In the genomic region with DNA sequence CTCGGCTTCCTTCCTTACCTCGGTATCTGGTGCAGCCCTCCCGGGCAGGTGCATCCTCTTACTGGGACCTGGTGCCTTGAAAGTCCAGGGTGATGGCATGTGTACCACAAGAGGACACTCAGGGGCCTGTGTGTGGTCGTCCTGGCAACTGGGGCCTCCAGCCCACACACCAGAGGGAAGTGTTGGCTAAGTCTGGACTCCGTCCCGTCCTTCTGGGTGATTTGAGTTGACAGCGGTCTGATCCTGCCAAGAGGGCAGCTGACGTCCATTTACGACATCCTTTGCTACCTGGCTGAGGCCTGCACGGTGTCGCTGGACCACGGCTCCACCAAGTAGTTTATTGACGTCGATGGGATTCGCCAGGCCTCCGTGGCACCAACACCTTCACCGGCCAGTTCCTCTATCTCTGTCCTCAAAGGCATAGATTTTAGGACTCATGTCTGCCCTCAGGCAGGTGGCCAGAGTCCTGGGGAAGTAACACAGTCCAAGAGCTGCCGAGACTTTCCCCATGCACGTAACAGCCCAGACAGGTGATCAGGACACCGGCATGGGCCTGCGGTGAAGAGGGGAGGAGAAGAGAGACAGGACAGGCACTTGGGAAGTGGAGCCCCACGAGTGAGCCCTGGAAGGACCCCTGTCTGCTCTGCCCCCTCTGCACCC, we compare ENCODE assay signal across 26 cellular contexts.
A peak's percentile ranks its signal among the peaks of the same experiment; 100 is the strongest.
DNase-seq lines count a peak whose midpoint lies in the region; ATAC-seq and TF ChIP-seq lines count a peak whose summit lies in the region.
"Had no signal": no experiment of that assay in that cellular context is flagged by ENCODE, and none has a peak within 500 bp of the region (broad histone marks: within the 10 kb centered on the region; RNA-seq: fewer than 3 reads in every experiment).

No MANE protein-coding gene starts in this region.

- DNase-seq in Ammon's horn (ENCODE audit: low spot score), result peak; percentile 24
- no peak for DNase-seq in DND-41
- DNase-seq in medulla oblongata (ENCODE audit: extremely low spot score), result peak; percentile 58
- no peak for DNase-seq in activated T-cell treated with anti-CD3 and anti-CD28 coated beads, Interleukin-2, amount 50 U/mL, for 72 hours
- DNase-seq in NCI-H526 treated with DMSO at 0.1 percent for 48 hours (lab: John Stamatoyannopoulos, UW), result no peak
- no peak for DNase-seq in D341Med (ENCODE audit: low spot score)
- DNase-seq: ACHN; activated B cell treated with CpG ODN at 0.5 μM for 24 hours; activated T-cell treated with anti-CD3 and anti-CD28 coated beads, Interleukin-2, amount 50 U/mL, for 24 hours; BE2C; brain microvascular endothelial cell; DMS53; foreskin melanocyte; left cardiac atrium; MM.1S; NCI-H1417; NCI-H2081 treated with DMSO at 0.1 percent for 48 hours; NCI-H345; sigmoid colon; stimulated activated CD4-positive, alpha-beta T cell treated with anti-CD3 and anti-CD28 coated beads, Interleukin-4, amount 100 ng/mL, for 24 hours; thyroid gland had no signal

- H2AFZ ChIP-seq in DND-41 (ENCODE audit: low read depth, low read length), result no peak overlapping the region

- no peak overlapping the region for H3K27ac Mint-ChIP-seq in activated T-cell treated with anti-CD3 and anti-CD28 coated beads, Interleukin-2, amount 50 U/mL, for 72 hours
- H3K27ac Mint-ChIP-seq: activated B cell treated with CpG ODN at 0.5 μM for 24 hours; activated T-cell treated with anti-CD3 and anti-CD28 coated beads, Interleukin-2, amount 50 U/mL, for 24 hours; memory B cell had no signal

- H3K4me1 ChIP-seq in DND-41 (ENCODE audit: insufficient read depth, low read length), result peaks cover 26% of the 10 kb centered on the region
- H3K4me1 ChIP-seq: BE2C, Peyer's patch, sigmoid colon, thyroid gland had no signal

- ATAC-seq in DND-41 (ENCODE audit: insufficient read depth, low read depth), result no peak
- no peak for ATAC-seq in activated T-cell treated with anti-CD3 and anti-CD28 coated beads, Interleukin-2, amount 50 U/mL, for 72 hours (replicated peaks in 1 of 2)
- no peak for ATAC-seq in GM19023 (IDR thresholded peaks at IDR 0.05; ENCODE audit: unreplicated experiment)
- ATAC-seq: K562, left cardiac atrium had no signal

- no peak overlapping the region for H3K4me3 Mint-ChIP-seq in activated T-cell treated with anti-CD3 and anti-CD28 coated beads, Interleukin-2, amount 50 U/mL, for 72 hours
- H3K4me3 Mint-ChIP-seq: activated B cell treated with CpG ODN at 0.5 μM for 24 hours; activated T-cell treated with anti-CD3 and anti-CD28 coated beads, Interleukin-2, amount 50 U/mL, for 24 hours; memory B cell had no signal

- no peaks in the 10 kb centered on the region for H3K27me3 ChIP-seq in DND-41 (ENCODE audit: insufficient read depth, low read length, poor library complexity)
- H3K27me3 ChIP-seq: BE2C, brain microvascular endothelial cell, Peyer's patch, sigmoid colon, thyroid gland had no signal

- H3K9me3 ChIP-seq in DND-41 (ENCODE audit: insufficient read depth, low read length, severe bottlenecking), result no peaks in the 10 kb centered on the region
- H3K9me3 ChIP-seq: BE2C, Peyer's patch, sigmoid colon, thyroid gland had no signal

- H3K36me3 ChIP-seq in DND-41 (ENCODE audit: insufficient read depth, low read length), result no peaks in the 10 kb centered on the region
- H3K36me3 ChIP-seq: BE2C, brain microvascular endothelial cell, Peyer's patch, sigmoid colon, thyroid gland had no signal

- H3K4me3 ChIP-seq in DND-41 (ENCODE audit: low read depth in 1 of 2, low read length in 2 of 2), result no peak overlapping the region
- H3K4me3 ChIP-seq: K562, Peyer's patch, sigmoid colon, thyroid gland had no signal

- H3K27ac ChIP-seq in DND-41 (ENCODE audit: low read length), result 0 out of 2 replicates have a peak overlapping the region, but pooled peaks have one; percentile 14
- H3K27ac ChIP-seq in VCaP, result peak overlapping the region; percentile 50
- H3K27ac ChIP-seq: brain microvascular endothelial cell, Peyer's patch, sigmoid colon, thyroid gland had no signal

- no peaks in the 10 kb centered on the region for H3K79me2 ChIP-seq in DND-41 (ENCODE audit: insufficient read depth, low read length)

- H3K36me3 Mint-ChIP-seq in activated T-cell treated with anti-CD3 and anti-CD28 coated beads, Interleukin-2, amount 50 U/mL, for 72 hours (ENCODE audit: insufficient read depth in 2 of 2), result no peaks in the 10 kb centered on the region
- H3K36me3 Mint-ChIP-seq: memory B cell had no signal

- peaks cover 1 to 2% of the 10 kb centered on the region in 2 donors for H3K9me3 Mint-ChIP-seq in activated T-cell treated with anti-CD3 and anti-CD28 coated beads, Interleukin-2, amount 50 U/mL, for 72 hours
- H3K9me3 Mint-ChIP-seq: activated B cell treated with CpG ODN at 0.5 μM for 24 hours; activated T-cell treated with anti-CD3 and anti-CD28 coated beads, Interleukin-2, amount 50 U/mL, for 24 hours; memory B cell had no signal

- no peaks in the 10 kb centered on the region for H4K20me1 ChIP-seq in DND-41 (ENCODE audit: insufficient read depth, low read length)

- no peak overlapping the region for H3K4me2 ChIP-seq in DND-41 (ENCODE audit: insufficient read depth, low read length)

- TF ChIP-seq CTCF in DND-41 (IDR thresholded peaks at IDR 0.05; ENCODE audit: borderline replicate concordance, extremely low read depth, low read length, poor library complexity, severe bottlenecking) (no peak), VCaP (conservative IDR thresholded peaks at IDR 0.05) (peak; percentile 35)

- no peaks in the 10 kb centered on the region for H3K4me1 Mint-ChIP-seq in activated T-cell treated with anti-CD3 and anti-CD28 coated beads, Interleukin-2, amount 50 U/mL, for 72 hours (ENCODE audit: low read depth)
- H3K4me1 Mint-ChIP-seq: activated B cell treated with CpG ODN at 0.5 μM for 24 hours, memory B cell had no signal

- H3K27me3 Mint-ChIP-seq in activated T-cell treated with anti-CD3 and anti-CD28 coated beads, Interleukin-2, amount 50 U/mL, for 72 hours (ENCODE audit: low read depth), result no peaks in the 10 kb centered on the region

- H3K9ac ChIP-seq in DND-41 (ENCODE audit: low read depth, low read length), result no peak overlapping the region

Comparison
In these comparisons a context has a peak if more than half of its experiments do, and no peak if none do; other contexts are left out.
1. DNase-seq: peak in Ammon's horn (single experiment) and medulla oblongata (single experiment); none in DND-41 (single experiment), activated T-cell treated with anti-CD3 and anti-CD28 coated beads, Interleukin-2, amount 50 U/mL, for 72 hours (0 of 2), NCI-H526 treated with DMSO at 0.1 percent for 48 hours (single experiment) and D341Med (single experiment).